ENCODE assay signal across 19 cellular contexts in the genomic region with DNA sequence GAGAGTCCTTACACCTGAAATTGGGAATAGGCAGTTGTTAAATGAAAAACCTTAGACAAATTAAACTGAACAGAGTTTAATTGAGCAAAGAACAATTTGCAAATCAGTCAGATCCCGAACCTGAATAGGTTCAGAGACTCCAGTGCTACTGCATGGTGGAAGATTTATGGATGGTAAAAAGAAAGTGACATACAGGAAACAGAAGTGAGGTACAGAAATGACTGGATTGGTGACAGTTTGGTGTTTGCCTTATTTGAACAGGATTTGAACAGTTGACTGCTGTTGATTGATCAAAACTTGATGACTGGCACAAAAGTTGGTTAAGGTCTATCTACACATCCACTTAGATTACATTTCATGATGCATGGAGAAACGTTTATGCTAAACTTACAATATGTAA.
DNase-seq lines count a peak whose midpoint lies in the region; ATAC-seq, FAIRE-seq and TF ChIP-seq lines count a peak whose summit lies in the region.
"Had no signal": no experiment of that assay in that cellular context is flagged by ENCODE, and none has a peak within 500 bp of the region (broad histone marks: within the 10 kb centered on the region; RNA-seq: fewer than 3 reads in every experiment).

No MANE protein-coding gene starts in this region.

- no peak for TF ChIP-seq EP300 in HepG2 (IDR thresholded peaks at IDR 0.05; ENCODE audit: low read depth in 2 of 2, low read length in 2 of 2)
- TF ChIP-seq EP300 in HepG2 (CRISPR knock-in tag; IDR thresholded peaks at IDR 0.05; ENCODE audit: borderline replicate concordance), result no peak

- no TSS peak for BruUV-seq in HepG2 (replicated peaks; lab: Mats Ljungman, UMichigan)

- in situ Hi-C loops in HepG2 (cut with HindIII; ENCODE audit: extremely low pct_ligation_motif_present, low pct_unique_long_range_greater_than_20kb), result no loop called here

- H3K27ac Mint-ChIP-seq in effector memory CD8-positive, alpha-beta T cell, result no peak overlapping the region

- H3K4me3 ChIP-seq in HepG2 (replicated peaks in 1 of 3; ENCODE audit: insufficient read depth in 1 of 3, low read depth in 2 of 3, low read length in 3 of 3) (no peak overlapping the region), right lobe of liver (no peak overlapping the region), mucosa of descending colon (no peak overlapping the region)
- H3K4me3 ChIP-seq: Peyer's patch had no signal

- POLR2A ChIA-PET in HepG2 (lab: Yijun Ruan, JAX), result no interaction called here

- TF ChIP-seq POLR2A in HepG2 (IDR thresholded peaks at IDR 0.05; ENCODE audit: insufficient read depth in 1 of 2, low read depth in 2 of 2, low read length in 2 of 2), result no peak
- TF ChIP-seq POLR2A in right lobe of liver (IDR thresholded peaks at IDR 0.05), result no peak

- H3K4me1 ChIP-seq in HepG2 (ENCODE audit: insufficient read depth, low read length) (no peaks in the 10 kb centered on the region), right lobe of liver (no peaks in the 10 kb centered on the region), mucosa of descending colon (ENCODE audit: low read depth) (no peaks in the 10 kb centered on the region)
- H3K4me1 ChIP-seq: Peyer's patch had no signal

- intact Hi-C loops in HepG2 (cut with micrococcal nuclease; ENCODE audit: unreplicated experiment) (no loop called here), right lobe of liver (cut with DNase I) (no loop called here), mucosa of descending colon (cut with DNase I, micrococcal nuclease) (no loop called here)

- H3K27ac ChIP-seq in HepG2 (ENCODE audit: extremely low read length, insufficient read depth, low read length) (no peak overlapping the region), right lobe of liver (no peak overlapping the region)
- H3K27ac ChIP-seq: C4-2B, KMS-11, Peyer's patch had no signal

- no peaks in the 10 kb centered on the region for H4K20me1 ChIP-seq in HepG2 (ENCODE audit: insufficient read depth, low read length)

- no peak for TF ChIP-seq RAD21 in HepG2 (CRISPR knock-in tag; IDR thresholded peaks at IDR 0.05)

- H3K9me3 Mint-ChIP-seq in effector memory CD8-positive, alpha-beta T cell, result peaks cover 15 to 18% of the 10 kb centered on the region in 2 donors

- H3K79me2 ChIP-seq in HepG2 (ENCODE audit: insufficient read depth, low read length), result no peaks in the 10 kb centered on the region

- no peak overlapping the region for H3K4me2 ChIP-seq in HepG2 (ENCODE audit: low read depth, low read length)
- H3K4me2 ChIP-seq: KMS-11 had no signal

- H3K27me3 ChIP-seq in HepG2 (ENCODE audit: control insufficient read depth in 1 of 2, insufficient read depth in 2 of 2, low read length in 2 of 2) (no peaks in the 10 kb centered on the region), right lobe of liver (no peaks in the 10 kb centered on the region)
- H3K27me3 ChIP-seq: Peyer's patch had no signal

- H3K9me3 ChIP-seq in HepG2 (ENCODE audit: low read length), result no peaks in the 10 kb centered on the region
- no peaks in the 10 kb centered on the region for H3K9me3 ChIP-seq in right lobe of liver
- no peaks in the 10 kb centered on the region for H3K9me3 ChIP-seq in mucosa of descending colon
- H3K9me3 ChIP-seq: Peyer's patch had no signal

- H3K9ac ChIP-seq in HepG2 (ENCODE audit: insufficient read depth, low read depth, low read length), result no peak overlapping the region
- H3K9ac ChIP-seq: KMS-11 had no signal

- WGBS in HepG2 (ENCODE audit: low lambda C conversion rate), result 55% methylated on average over 2 of the region's 2 CpGs
- WGBS in right lobe of liver (ENCODE audit: insufficient coverage, low coverage, low lambda C conversion rate, missing lambda C conversion rate), result 62% methylated on average over 2 of the region's 2 CpGs

- H3K4me1 Mint-ChIP-seq in effector memory CD8-positive, alpha-beta T cell (ENCODE audit: low read depth in 2 of 2), result no peaks in the 10 kb centered on the region

- no peaks in the 10 kb centered on the region for H3K36me3 ChIP-seq in HepG2 (replicated peaks in 1 of 2; ENCODE audit: control insufficient read depth in 1 of 2, insufficient read depth in 2 of 2, low read length in 2 of 2)
- no peaks in the 10 kb centered on the region for H3K36me3 ChIP-seq in right lobe of liver
- H3K36me3 ChIP-seq in mucosa of descending colon (ENCODE audit: low read depth), result no peaks in the 10 kb centered on the region
- H3K36me3 ChIP-seq: Peyer's patch had no signal

- ATAC-seq in HepG2, result no peak
- ATAC-seq in right lobe of liver, result no peak
- ATAC-seq in GM21529 (IDR thresholded peaks at IDR 0.05; ENCODE audit: unreplicated experiment), result peak; percentile 51
- ATAC-seq in HG02981 (IDR thresholded peaks at IDR 0.05; ENCODE audit: unreplicated experiment), result peak; percentile 56
- ATAC-seq in HG03565 (IDR thresholded peaks at IDR 0.05; ENCODE audit: unreplicated experiment), result peak; percentile 57
- ATAC-seq in effector memory CD8-positive, alpha-beta T cell (replicated peaks), result no peak
- ATAC-seq in mucosa of descending colon, result no peak
- ATAC-seq: HCT116 had no signal

- no peak for FAIRE-seq in HepG2 (lab: Jason Lieb, UNC)

- CTCF ChIA-PET in HepG2 (lab: Yijun Ruan, JAX; ENCODE audit: low intra/inter-chr PET ratio, low total read pairs), result no interaction called here

- H3K36me3 Mint-ChIP-seq in effector memory CD8-positive, alpha-beta T cell (ENCODE audit: insufficient read depth), result no peaks in the 10 kb centered on the region

- H2AFZ ChIP-seq in HepG2 (ENCODE audit: low read length), result no peak overlapping the region

- TF ChIP-seq CTCF in HepG2 (CRISPR knock-in tag; IDR thresholded peaks at IDR 0.05) (no peak), right lobe of liver (IDR thresholded peaks at IDR 0.05) (no peak), mucosa of descending colon (IDR thresholded peaks at IDR 0.05) (no peak)

- DNase-seq in HepG2 (ENCODE audit: low spot score), result no peak
- no peak for DNase-seq in right lobe of liver
- no peak for DNase-seq in effector memory CD8-positive, alpha-beta T cell
- no peak for DNase-seq in HCEC 1CT
- DNase-seq in mucosa of descending colon, result no peak
- DNase-seq: COR-L47, DMS153, EL, NCI-H1105 treated with DMSO at 0.1 percent for 48 hours, NCI-H2029 treated with DMSO at 0.1 percent for 48 hours, NCI-H510A, Peyer's patch, SHP77 had no signal

- H3K4me3 Mint-ChIP-seq in effector memory CD8-positive, alpha-beta T cell, result no peak overlapping the region

- no peaks in the 10 kb centered on the region for H3K27me3 Mint-ChIP-seq in effector memory CD8-positive, alpha-beta T cell

TF ChIP-seq in HepG2, 621 proteins besides CTCF, POLR2A, EP300 and RAD21:
- TF ChIP-seq KLF11 (CRISPR knock-in tag; IDR thresholded peaks at IDR 0.05), result no peak
- TF ChIP-seq, protein P1, sequence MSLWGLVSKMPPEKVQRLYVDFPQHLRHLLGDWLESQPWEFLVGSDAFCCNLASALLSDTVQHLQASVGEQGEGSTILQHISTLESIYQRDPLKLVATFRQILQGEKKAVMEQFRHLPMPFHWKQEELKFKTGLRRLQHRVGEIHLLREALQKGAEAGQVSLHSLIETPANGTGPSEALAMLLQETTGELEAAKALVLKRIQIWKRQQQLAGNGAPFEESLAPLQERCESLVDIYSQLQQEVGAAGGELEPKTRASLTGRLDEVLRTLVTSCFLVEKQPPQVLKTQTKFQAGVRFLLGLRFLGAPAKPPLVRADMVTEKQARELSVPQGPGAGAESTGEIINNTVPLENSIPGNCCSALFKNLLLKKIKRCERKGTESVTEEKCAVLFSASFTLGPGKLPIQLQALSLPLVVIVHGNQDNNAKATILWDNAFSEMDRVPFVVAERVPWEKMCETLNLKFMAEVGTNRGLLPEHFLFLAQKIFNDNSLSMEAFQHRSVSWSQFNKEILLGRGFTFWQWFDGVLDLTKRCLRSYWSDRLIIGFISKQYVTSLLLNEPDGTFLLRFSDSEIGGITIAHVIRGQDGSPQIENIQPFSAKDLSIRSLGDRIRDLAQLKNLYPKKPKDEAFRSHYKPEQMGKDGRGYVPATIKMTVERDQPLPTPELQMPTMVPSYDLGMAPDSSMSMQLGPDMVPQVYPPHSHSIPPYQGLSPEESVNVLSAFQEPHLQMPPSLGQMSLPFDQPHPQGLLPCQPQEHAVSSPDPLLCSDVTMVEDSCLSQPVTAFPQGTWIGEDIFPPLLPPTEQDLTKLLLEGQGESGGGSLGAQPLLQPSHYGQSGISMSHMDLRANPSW (CRISPR knock-in tag; IDR thresholded peaks at IDR 0.05; ENCODE audit: borderline replicate concordance), result no peak
- no peak for TF ChIP-seq CHCHD3 (CRISPR knock-in tag; IDR thresholded peaks at IDR 0.05)
- TF ChIP-seq MAFK (conservative IDR thresholded peaks at IDR 0.05 in 1 of 2, IDR thresholded peaks at IDR 0.05 in 1 of 2; ENCODE audit: low read length in 2 of 2), result peak; percentile 10 to 35; a peak in 1 of 4 replicates
- no peak for TF ChIP-seq ZKSCAN8 (CRISPR knock-in tag; IDR thresholded peaks at IDR 0.05; ENCODE audit: borderline replicate concordance)
- TF ChIP-seq ZNF530 (CRISPR knock-in tag; IDR thresholded peaks at IDR 0.05; ENCODE audit: low read depth), result no peak
- TF ChIP-seq, protein P2, sequence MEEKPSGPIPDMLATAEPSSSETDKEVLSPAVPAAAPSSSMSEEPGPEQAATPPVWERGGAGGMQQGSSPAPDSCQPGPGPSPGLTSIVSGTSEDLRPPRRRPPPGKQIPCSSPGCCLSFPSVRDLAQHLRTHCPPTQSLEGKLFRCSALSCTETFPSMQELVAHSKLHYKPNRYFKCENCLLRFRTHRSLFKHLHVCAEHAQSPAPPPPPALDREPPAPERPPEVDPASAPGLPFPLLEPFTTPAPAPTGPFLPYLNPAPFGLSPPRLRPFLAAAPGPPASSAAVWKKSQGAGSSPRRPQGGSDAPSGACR (CRISPR knock-in tag; IDR thresholded peaks at IDR 0.05), result no peak
TF ChIP-seq in HepG2: peak in this region for 1.

Comparison
In these comparisons a context has a peak if more than half of its experiments do, and no peak if none do; other contexts are left out.
1. ATAC-seq: peak in GM21529 (single experiment), HG02981 (single experiment) and HG03565 (single experiment); none in HepG2 (single experiment), right lobe of liver (0 of 4), effector memory CD8-positive, alpha-beta T cell (single experiment) and mucosa of descending colon (single experiment).